Comparison of ENCODE assay signal across 10 cellular contexts in the genomic region with DNA sequence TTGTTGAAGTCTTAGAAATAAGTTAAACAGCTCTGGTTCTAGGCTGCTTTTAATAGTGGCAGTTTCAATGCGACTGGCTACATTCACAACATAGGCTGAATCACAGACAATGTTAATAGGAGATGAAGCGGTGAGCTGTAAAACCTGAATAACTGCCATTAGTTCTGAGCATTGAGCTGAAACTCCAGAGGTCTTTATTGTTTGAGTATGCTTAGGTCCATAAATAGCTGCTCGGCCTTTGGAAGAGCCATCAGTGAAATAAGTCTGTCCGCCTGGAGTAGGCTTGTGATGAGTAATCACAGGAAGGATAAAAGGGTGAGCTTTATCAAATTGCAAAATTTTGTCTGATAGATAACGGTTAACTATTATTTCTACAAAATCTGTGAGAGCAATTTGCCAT.
"Had no signal": no experiment of that assay in that cellular context is flagged by ENCODE, and none has a peak within 500 bp of the region (broad histone marks: within the 10 kb centered on the region; RNA-seq: fewer than 3 reads in every experiment).

No MANE protein-coding gene starts in this region.

- H3K27me3 ChIP-seq: suprapubic skin had no signal

- H3K9me3 ChIP-seq: suprapubic skin had no signal

- H3K4me2 ChIP-seq: smooth muscle cell had no signal

- DNase-seq: activated CD4-positive, alpha-beta T cell treated with anti-CD3 and anti-CD28 coated beads for 1 hour; activated CD4-positive, alpha-beta T cell treated with anti-CD3 and anti-CD28 coated beads, Interleukin-2, amount 50 U/mL, for 48 hours; activated naive CD4-positive, alpha-beta T cell treated with anti-CD3 and anti-CD28 coated beads, Interleukin-2, amount 50 U/mL, for 16 hours; islet precursor cell; left ventricle myocardium superior; nucleus accumbens; right cardiac atrium; T-helper 9 cell had no signal

- H3K27ac ChIP-seq: suprapubic skin had no signal

- H3K36me3 ChIP-seq: suprapubic skin had no signal

- H3K4me3 ChIP-seq: smooth muscle cell, suprapubic skin had no signal
